24 cellular contexts compared by ENCODE assay signal in the genomic region with DNA sequence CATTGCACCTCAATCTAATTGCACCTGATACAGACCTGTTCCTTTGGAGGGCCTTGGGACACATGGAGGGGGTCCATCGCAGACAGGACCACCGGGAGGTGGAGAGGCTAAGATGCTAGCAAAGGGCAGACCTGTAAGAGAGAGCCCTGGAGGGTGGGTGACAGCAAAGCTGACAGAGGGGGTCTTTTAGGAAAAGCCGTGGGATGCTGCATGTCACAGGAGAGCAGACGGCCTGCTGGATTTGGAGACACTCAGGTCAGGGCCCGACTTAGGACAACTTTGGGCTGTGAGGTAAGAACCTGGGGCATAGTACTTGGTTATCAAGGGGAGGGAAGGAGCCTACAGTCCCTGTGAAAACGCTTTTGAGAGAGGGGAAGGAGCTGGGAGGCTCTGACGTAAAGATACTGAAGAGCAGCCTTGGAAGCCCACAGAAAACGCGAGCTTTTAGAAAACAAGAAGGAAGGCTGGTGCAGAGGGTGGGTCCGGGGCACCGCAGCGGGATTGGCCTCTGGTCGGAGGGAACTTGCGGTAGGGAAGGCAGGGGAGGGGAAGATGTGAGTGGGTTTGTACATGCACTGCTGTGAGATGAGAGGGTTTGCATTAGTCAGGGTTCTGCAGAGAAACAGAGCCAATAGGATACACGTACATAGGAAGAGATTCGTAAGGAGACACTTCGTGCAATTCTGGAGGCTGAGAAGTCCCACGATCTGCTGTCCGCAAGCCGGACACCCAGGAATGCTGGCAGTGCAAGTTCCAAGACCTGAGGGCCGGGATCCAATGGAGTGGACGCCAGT.
DNase-seq lines count a peak whose midpoint lies in the region; ATAC-seq, FAIRE-seq and TF ChIP-seq lines count a peak whose summit lies in the region.
"Had no signal": no experiment of that assay in that cellular context is flagged by ENCODE, and none has a peak within 500 bp of the region (broad histone marks: within the 10 kb centered on the region; RNA-seq: fewer than 3 reads in every experiment).

No MANE protein-coding gene starts in this region.

- H3K27me3 Mint-ChIP-seq in osteocyte (ENCODE audit: unreplicated experiment): no peaks in the 10 kb centered on the region
- H3K27me3 Mint-ChIP-seq: activated CD4-positive, alpha-beta T cell treated with anti-CD3 and anti-CD28 coated beads, Interleukin-2, amount 10 ng/mL, durations not matched to agents 24 days and 14 days; activated CD8-positive, alpha-beta memory T cell treated with anti-CD3 and anti-CD28 coated beads, Interleukin-2, amount 10 ng/mL, durations not matched to agents 7 days and 5 days; activated naive CD4-positive, alpha-beta T cell treated with anti-CD3 and anti-CD28 coated beads, Interleukin-2, amount 10 ng/mL, durations not matched to agents 7 days and 5 days had no signal

- H3K36me3 Mint-ChIP-seq in osteocyte (ENCODE audit: unreplicated experiment): no peaks in the 10 kb centered on the region
- H3K36me3 Mint-ChIP-seq: activated CD8-positive, alpha-beta memory T cell treated with anti-CD3 and anti-CD28 coated beads, Interleukin-2, amount 10 ng/mL, durations not matched to agents 7 days and 5 days; activated naive CD4-positive, alpha-beta T cell treated with anti-CD3 and anti-CD28 coated beads, Interleukin-2, amount 10 ng/mL, durations not matched to agents 7 days and 5 days; CD8-positive, alpha-beta T cell; memory B cell had no signal

- ATAC-seq in HG03469 (IDR thresholded peaks at IDR 0.05; ENCODE audit: unreplicated experiment) (no peak), HG03457 (IDR thresholded peaks at IDR 0.05; ENCODE audit: unreplicated experiment) (no peak), HG03108 (IDR thresholded peaks at IDR 0.05; ENCODE audit: unreplicated experiment) (no peak)
- ATAC-seq: activated CD8-positive, alpha-beta memory T cell treated with anti-CD3 and anti-CD28 coated beads, Interleukin-2, amount 10 ng/mL, durations not matched to agents 7 days and 5 days; activated T-cell treated with anti-CD3 and anti-CD28 coated beads, Interleukin-2, amount 50 U/mL, for 72 hours; CD8-positive, alpha-beta T cell; T-helper 17 cell had no signal

- no peak overlapping the region for H3K4me3 ChIP-seq in bronchial epithelial cell (ENCODE audit: low read depth, low read length)
- H3K4me3 ChIP-seq: upper lobe of left lung had no signal

- H3K4me3 Mint-ChIP-seq in osteocyte (ENCODE audit: unreplicated experiment): no peak overlapping the region
- H3K4me3 Mint-ChIP-seq: activated CD4-positive, alpha-beta T cell treated with anti-CD3 and anti-CD28 coated beads, Interleukin-2, amount 10 ng/mL, durations not matched to agents 24 days and 14 days; activated CD8-positive, alpha-beta memory T cell treated with anti-CD3 and anti-CD28 coated beads, Interleukin-2, amount 10 ng/mL, durations not matched to agents 7 days and 5 days; activated naive CD4-positive, alpha-beta T cell treated with anti-CD3 and anti-CD28 coated beads, Interleukin-2, amount 10 ng/mL, durations not matched to agents 7 days and 5 days; activated T-cell treated with anti-CD3 and anti-CD28 coated beads, Interleukin-2, amount 50 U/mL, for 72 hours; CD8-positive, alpha-beta T cell; memory B cell; T-helper 17 cell had no signal

- DNase-seq in NCI-H146 (lab: John Stamatoyannopoulos, UW): peak; percentile 22
- no peak for DNase-seq in NCI-H146 treated with DMSO at 0.1 percent for 48 hours (lab: John Stamatoyannopoulos, UW; ENCODE audit: unreplicated experiment)
- DNase-seq in NCI-H748 (lab: John Stamatoyannopoulos, UW; ENCODE audit: unreplicated experiment): peak; percentile 70
- DNase-seq in bronchial epithelial cell (ENCODE audit: low read depth): no peak
- DNase-seq in osteocyte (ENCODE audit: extremely low spot score, unreplicated experiment): peak; percentile 66
- DNase-seq: activated CD4-positive, alpha-beta T cell treated with anti-CD3 and anti-CD28 coated beads, Interleukin-2, amount 10 ng/mL, durations not matched to agents 24 days and 14 days; activated CD8-positive, alpha-beta memory T cell treated with anti-CD3 and anti-CD28 coated beads, Interleukin-2, amount 10 ng/mL, durations not matched to agents 7 days and 5 days; activated naive CD4-positive, alpha-beta T cell treated with anti-CD3 and anti-CD28 coated beads, Interleukin-2, amount 10 ng/mL, durations not matched to agents 7 days and 5 days; activated T-cell treated with anti-CD3 and anti-CD28 coated beads, Interleukin-2, amount 50 U/mL, for 72 hours; amniotic stem cell; cortex of kidney; kidney glomerular epithelial cell; NCI-H187; stimulated activated CD8-positive, alpha-beta memory T cell treated with anti-CD3 and anti-CD28 coated beads, Interleukin-4, amount 100 ng/mL, for 48 hours; T-helper 17 cell; upper lobe of left lung had no signal

- peak; percentile 36 for FAIRE-seq in bronchial epithelial cell (lab: Jason Lieb, UNC)
- FAIRE-seq: GM19239 had no signal

- no peak overlapping the region for H3K27ac Mint-ChIP-seq in osteocyte (ENCODE audit: unreplicated experiment)
- H3K27ac Mint-ChIP-seq: activated CD4-positive, alpha-beta T cell treated with anti-CD3 and anti-CD28 coated beads, Interleukin-2, amount 10 ng/mL, durations not matched to agents 24 days and 14 days; activated CD8-positive, alpha-beta memory T cell treated with anti-CD3 and anti-CD28 coated beads, Interleukin-2, amount 10 ng/mL, durations not matched to agents 7 days and 5 days; activated naive CD4-positive, alpha-beta T cell treated with anti-CD3 and anti-CD28 coated beads, Interleukin-2, amount 10 ng/mL, durations not matched to agents 7 days and 5 days; activated T-cell treated with anti-CD3 and anti-CD28 coated beads, Interleukin-2, amount 50 U/mL, for 72 hours; CD8-positive, alpha-beta T cell; memory B cell; T-helper 17 cell had no signal

- no peak for TF ChIP-seq CTCF in bronchial epithelial cell (IDR thresholded peaks at IDR 0.05; ENCODE audit: insufficient read depth, low read length, severe bottlenecking)
- TF ChIP-seq CTCF in osteocyte (IDR thresholded peaks at IDR 0.05): no peak

- H3K9me3 Mint-ChIP-seq in osteocyte (ENCODE audit: unreplicated experiment): peaks cover 32% of the 10 kb centered on the region
- H3K9me3 Mint-ChIP-seq: activated CD4-positive, alpha-beta T cell treated with anti-CD3 and anti-CD28 coated beads, Interleukin-2, amount 10 ng/mL, durations not matched to agents 24 days and 14 days; memory B cell had no signal

- H3K27me3 ChIP-seq in bronchial epithelial cell (ENCODE audit: control insufficient read depth, insufficient read depth, low read length): no peaks in the 10 kb centered on the region
- H3K27me3 ChIP-seq: neutrophil, upper lobe of left lung had no signal

- H3K36me3 ChIP-seq in bronchial epithelial cell (ENCODE audit: control insufficient read depth, insufficient read depth, low read length): no peaks in the 10 kb centered on the region
- H3K36me3 ChIP-seq: breast epithelium, neutrophil, upper lobe of left lung had no signal

- no peaks in the 10 kb centered on the region for H3K4me1 Mint-ChIP-seq in osteocyte (ENCODE audit: unreplicated experiment)
- H3K4me1 Mint-ChIP-seq: activated CD4-positive, alpha-beta T cell treated with anti-CD3 and anti-CD28 coated beads, Interleukin-2, amount 10 ng/mL, durations not matched to agents 24 days and 14 days; activated CD8-positive, alpha-beta memory T cell treated with anti-CD3 and anti-CD28 coated beads, Interleukin-2, amount 10 ng/mL, durations not matched to agents 7 days and 5 days; activated naive CD4-positive, alpha-beta T cell treated with anti-CD3 and anti-CD28 coated beads, Interleukin-2, amount 10 ng/mL, durations not matched to agents 7 days and 5 days; memory B cell; T-helper 17 cell had no signal

Comparison
In these comparisons a context has a peak if more than half of its experiments do, and no peak if none do; other contexts are left out.
1. DNase-seq: peak in NCI-H146 (single experiment), NCI-H748 (single experiment) and osteocyte (single experiment); none in NCI-H146 treated with DMSO at 0.1 percent for 48 hours (single experiment) and bronchial epithelial cell (single experiment).